Comparison of ENCODE assay signal across 1 cellular context in genomic region chr1:16147615-16147926, GRCh38.
TF ChIP-seq lines count a peak whose summit lies in the region.

No MANE protein-coding gene starts in this region.

TF ChIP-seq in K562, 482 proteins besides CTCF, POLR2A, EP300 and RAD21 (continued from another document):
- TF ChIP-seq NFRKB (IDR thresholded peaks at IDR 0.05; ENCODE audit: low read depth) (no peak), ZNF121 (CRISPR knock-in tag; conservative IDR thresholded peaks at IDR 0.05) (no peak), ZNF592 (IDR thresholded peaks at IDR 0.05) (no peak), TFAM (CRISPR knock-in tag; conservative IDR thresholded peaks at IDR 0.05) (no peak)
TF ChIP-seq in K562: peak in this region for 16.
